In genomic region chr7:92723978-92724377, GRCh38 we compare ENCODE assay signal across 11 cellular contexts.
DNase-seq lines count a peak whose midpoint lies in the region; ATAC-seq and TF ChIP-seq lines count a peak whose summit lies in the region.
"Had no signal": no experiment of that assay in that cellular context is flagged by ENCODE, and none has a peak within 500 bp of the region (broad histone marks: within the 10 kb centered on the region; RNA-seq: fewer than 3 reads in every experiment).

No MANE protein-coding gene starts in this region.

- H3K9me3 Mint-ChIP-seq in activated naive CD8-positive, alpha-beta T cell (ENCODE audit: low read depth) = no peaks in the 10 kb centered on the region
- H3K9me3 Mint-ChIP-seq in activated naive CD8-positive, alpha-beta T cell treated with anti-CD3 and anti-CD28 coated beads for 36 hours = no peaks in the 10 kb centered on the region
- no peaks in the 10 kb centered on the region for H3K9me3 Mint-ChIP-seq in endothelial cell (ENCODE audit: unreplicated experiment)

- H3K36me3 Mint-ChIP-seq in activated naive CD8-positive, alpha-beta T cell = peaks cover 31% of the 10 kb centered on the region
- H3K36me3 Mint-ChIP-seq in activated naive CD8-positive, alpha-beta T cell treated with anti-CD3 and anti-CD28 coated beads for 36 hours = peaks cover 51% of the 10 kb centered on the region
- peaks cover 8% of the 10 kb centered on the region for H3K36me3 Mint-ChIP-seq in endothelial cell (ENCODE audit: low read depth, unreplicated experiment)

- no peak for DNase-seq in activated naive CD8-positive, alpha-beta T cell treated with anti-CD3 and anti-CD28 coated beads for 36 hours
- DNase-seq in endothelial cell (ENCODE audit: low spot score) (no peak), lung (ENCODE audit: low spot score) (no peak), upper lobe of right lung (no peak), NK-92 (lab: John Stamatoyannopoulos, UW; ENCODE audit: unreplicated experiment) (no peak), kidney tubule cell (ENCODE audit: low spot score) (no peak)
- DNase-seq: activated effector memory CD4-positive, alpha-beta T cell treated with anti-CD3 and anti-CD28 coated beads, Interleukin-2, amount 50 U/mL, for 16 hours; NCI-H1092 treated with DMSO at 0.1 percent for 48 hours; OCI-M1 had no signal

- TF ChIP-seq CTCF in endothelial cell (IDR thresholded peaks at IDR 0.05; ENCODE audit: unreplicated experiment) (no peak), lung (IDR thresholded peaks at IDR 0.05; ENCODE audit: control extremely low read depth, extremely low read depth) (no peak), upper lobe of right lung (IDR thresholded peaks at IDR 0.05) (no peak)

- H3K4me1 Mint-ChIP-seq in activated naive CD8-positive, alpha-beta T cell (ENCODE audit: low read depth) = peaks cover 27% of the 10 kb centered on the region
- H3K4me1 Mint-ChIP-seq in activated naive CD8-positive, alpha-beta T cell treated with anti-CD3 and anti-CD28 coated beads for 36 hours = peaks cover 18% of the 10 kb centered on the region
- H3K4me1 Mint-ChIP-seq in endothelial cell (ENCODE audit: unreplicated experiment) = peaks cover 20% of the 10 kb centered on the region

- peak overlapping the region; percentile 50 to 70 for H3K27ac ChIP-seq in lung (ENCODE audit: low read depth in 1 of 2, low read length in 1 of 2)
- peak overlapping the region; percentile 44 for H3K27ac ChIP-seq in upper lobe of right lung

- H3K4me3 Mint-ChIP-seq in activated naive CD8-positive, alpha-beta T cell = no peak overlapping the region
- H3K4me3 Mint-ChIP-seq in activated naive CD8-positive, alpha-beta T cell treated with anti-CD3 and anti-CD28 coated beads for 36 hours = no peak overlapping the region
- H3K4me3 Mint-ChIP-seq in endothelial cell (ENCODE audit: unreplicated experiment) = peak overlapping the region; percentile 40

- intact Hi-C loops in upper lobe of right lung (cut with DNase I) = no loop called here

- WGBS in lung, 2 donors = 26 to 43% methylated on average over 5 of the region's 5 CpGs

- no peaks in the 10 kb centered on the region for H3K27me3 Mint-ChIP-seq in activated naive CD8-positive, alpha-beta T cell
- no peaks in the 10 kb centered on the region for H3K27me3 Mint-ChIP-seq in activated naive CD8-positive, alpha-beta T cell treated with anti-CD3 and anti-CD28 coated beads for 36 hours
- no peaks in the 10 kb centered on the region for H3K27me3 Mint-ChIP-seq in endothelial cell (ENCODE audit: unreplicated experiment)

- H3K36me3 ChIP-seq in lung (ENCODE audit: control insufficient read depth in 2 of 2, insufficient read depth in 2 of 2, low read length in 2 of 2) = peaks cover 0 to 4% of the 10 kb centered on the region in 2 donors
- H3K36me3 ChIP-seq in upper lobe of right lung = no peaks in the 10 kb centered on the region

- no peaks in the 10 kb centered on the region for H3K27me3 ChIP-seq in lung (ENCODE audit: control insufficient read depth, insufficient read depth)
- H3K27me3 ChIP-seq in upper lobe of right lung = no peaks in the 10 kb centered on the region

- H3K4me3 ChIP-seq in lung (no peak overlapping the region), upper lobe of right lung (no peak overlapping the region)

- H3K4me1 ChIP-seq in lung (ENCODE audit: control insufficient read depth in 2 of 2, insufficient read depth in 2 of 2, low read length in 2 of 2) = peaks cover 0 to 17% of the 10 kb centered on the region in 2 donors
- peaks cover 17% of the 10 kb centered on the region for H3K4me1 ChIP-seq in upper lobe of right lung

- peak overlapping the region; percentile 61 for H3K27ac Mint-ChIP-seq in activated naive CD8-positive, alpha-beta T cell
- no peak overlapping the region for H3K27ac Mint-ChIP-seq in activated naive CD8-positive, alpha-beta T cell treated with anti-CD3 and anti-CD28 coated beads for 36 hours
- H3K27ac Mint-ChIP-seq in endothelial cell (ENCODE audit: unreplicated experiment) = peak overlapping the region; percentile 90

- ATAC-seq in lung (ENCODE audit: insufficient read depth, low FRiP score) (peak; percentile 61), upper lobe of right lung (peak; percentile 74), HG02798 (IDR thresholded peaks at IDR 0.05; ENCODE audit: poor library complexity, unreplicated experiment) (no peak)

- H3K9me3 ChIP-seq in lung (ENCODE audit: control insufficient read depth in 2 of 2, insufficient read depth in 1 of 2, low read length in 1 of 2) (no peaks in the 10 kb centered on the region), upper lobe of right lung (no peaks in the 10 kb centered on the region)
